Comparison of ENCODE assay signal across 11 cellular contexts in genomic region chr13:114049026-114049425, GRCh38.
DNase-seq lines count a peak whose midpoint lies in the region; ATAC-seq, FAIRE-seq and TF ChIP-seq lines count a peak whose summit lies in the region.
"Had no signal": no experiment of that assay in that cellular context is flagged by ENCODE, and none has a peak within 500 bp of the region (broad histone marks: within the 10 kb centered on the region; RNA-seq: fewer than 3 reads in every experiment).

No MANE protein-coding gene starts in this region.

- FAIRE-seq in GM12891 (lab: Jason Lieb, UNC), result peak; percentile 93
- FAIRE-seq in RCC 7860 (lab: Jason Lieb, UNC), result no peak
- FAIRE-seq: islet of Langerhans had no signal

- no peak for TF ChIP-seq CTCF in smooth muscle cell (IDR thresholded peaks at IDR 0.05; ENCODE audit: borderline replicate concordance, insufficient read depth, poor library complexity, severe bottlenecking)

- peak overlapping the region; percentile 7 for H3K4me2 ChIP-seq in smooth muscle cell

- DNase-seq in GM12891 (ENCODE audit: insufficient read length, low spot score) (peak; percentile 58), activated T-cell treated with anti-CD3 and anti-CD28 coated beads for 1 hour (ENCODE audit: low read depth) (peak; percentile 30), smooth muscle cell (lab: John Stamatoyannopoulos, UW; ENCODE audit: unreplicated experiment) (no peak), NCI-H345 (lab: John Stamatoyannopoulos, UW) (no peak), RCC 7860 (ENCODE audit: low spot score) (no peak), islet precursor cell (no peak)
- DNase-seq: EL, IMR-90 had no signal

- ATAC-seq in HG02852 (IDR thresholded peaks at IDR 0.05; ENCODE audit: unreplicated experiment) (peak; percentile 54), GM21717 (IDR thresholded peaks at IDR 0.05; ENCODE audit: unreplicated experiment) (no peak)

- H4K20me1 ChIP-seq in smooth muscle cell (ENCODE audit: low read depth), result peaks cover 85% of the 10 kb centered on the region

- H3K4me3 ChIP-seq in smooth muscle cell, result no peak overlapping the region

- H3K9me3 ChIP-seq in smooth muscle cell (replicated peaks; ENCODE audit: low read depth), result no peaks in the 10 kb centered on the region

- WGBS in smooth muscle cell (ENCODE audit: low lambda C conversion rate), result 50% methylated on average over 14 of the region's 15 CpGs

- H3K36me3 ChIP-seq in smooth muscle cell (ENCODE audit: low read depth), result no peaks in the 10 kb centered on the region

- H3K27me3 ChIP-seq in smooth muscle cell (ENCODE audit: low read depth), result no peaks in the 10 kb centered on the region

- TF ChIP-seq POLR2A in GM12891 (IDR thresholded peaks at IDR 0.05; ENCODE audit: low read depth, low read length), result no peak

- H3K9ac ChIP-seq in smooth muscle cell (ENCODE audit: low read depth), result no peak overlapping the region

- peaks cover 30% of the 10 kb centered on the region for H3K4me1 ChIP-seq in smooth muscle cell (ENCODE audit: low read depth)

- no peak overlapping the region for H2AFZ ChIP-seq in smooth muscle cell (ENCODE audit: low read depth)

- H3K79me2 ChIP-seq in smooth muscle cell (ENCODE audit: low read depth), result peaks cover 35% of the 10 kb centered on the region

- H3F3A ChIP-seq in smooth muscle cell (ENCODE audit: low read depth), result peaks cover 7% of the 10 kb centered on the region

- peak overlapping the region; percentile 3 for H3K27ac ChIP-seq in smooth muscle cell (ENCODE audit: low read depth)

TF ChIP-seq in GM12891, 5 proteins besides CTCF, POLR2A, EP300 and RAD21:
- TF ChIP-seq PAX5 (IDR thresholded peaks at IDR 0.05; ENCODE audit: insufficient read depth, low read length, severe bottlenecking), result no peak
- TF ChIP-seq SPI1 (IDR thresholded peaks at IDR 0.05; ENCODE audit: low read depth, low read length), result peak; percentile 68

Comparison
In these comparisons a context has a peak if more than half of its experiments do, and no peak if none do; other contexts are left out.
1. DNase-seq: peak in GM12891 (single experiment) and activated T-cell treated with anti-CD3 and anti-CD28 coated beads for 1 hour (single experiment); none in smooth muscle cell (single experiment), NCI-H345 (single experiment), RCC 7860 (single experiment) and islet precursor cell (single experiment).